ENCODE assay signal across 8 cellular contexts in the genomic region with DNA sequence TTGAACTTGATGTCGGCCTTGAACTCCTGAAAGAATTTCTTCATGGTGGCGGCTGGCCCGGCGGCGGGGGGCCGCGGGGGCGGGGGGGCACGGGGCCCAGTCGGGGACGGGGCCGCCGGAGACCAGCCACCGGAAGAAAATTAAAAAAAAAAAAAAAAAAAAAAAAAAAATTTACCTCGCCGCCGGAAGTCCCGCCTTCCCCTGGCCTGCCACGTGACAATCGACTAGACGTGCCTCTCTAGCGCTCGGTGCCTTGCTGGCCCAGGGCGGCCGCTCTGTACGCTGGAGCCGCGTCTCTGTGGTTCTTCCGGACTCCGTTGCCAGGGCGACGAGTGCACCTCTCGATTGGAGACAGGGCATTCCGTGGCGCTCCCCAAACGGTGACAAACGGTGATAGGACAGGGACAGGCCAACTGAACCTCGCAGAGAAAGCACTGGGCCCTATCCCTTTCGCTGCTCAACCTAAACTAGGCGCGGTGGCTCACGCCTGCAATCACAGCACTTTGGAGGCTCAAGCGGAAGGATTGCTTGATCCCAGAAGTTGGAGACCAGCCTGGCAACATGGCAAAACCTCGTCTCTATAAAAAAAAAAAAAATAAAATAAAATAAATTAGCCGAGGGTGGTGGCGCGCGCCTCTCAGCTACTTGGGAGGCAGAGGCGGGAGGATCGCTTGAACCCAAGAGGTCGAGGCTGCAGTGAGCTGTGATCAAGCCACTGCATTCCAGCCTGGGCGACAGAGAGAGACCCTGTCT. TPM values are rescaled to one million over a fixed set of nuclear protein-coding genes. Genes with fewer than 3 reads are reported as not detected.
A peak's percentile ranks its signal among the peaks of the same experiment; 100 is the strongest.
DNase-seq lines count a peak whose midpoint lies in the region; ATAC-seq and TF ChIP-seq lines count a peak whose summit lies in the region.

UBXN6 (minus strand) TSS at position 141 of the 753 bp plus-strand sequence; CDS start at position 44, 97 bp downstream.

- peak within 1 kb of the TSS; percentile 93 for H3K27ac Mint-ChIP-seq in WTC11
- peak within 1 kb of the TSS; percentile 86 to 96 (median 95) for H3K27ac Mint-ChIP-seq in immature natural killer cell

- H3K9me3 Mint-ChIP-seq in WTC11, result no peaks in the 10 kb centered on the region
- no peaks in the 10 kb centered on the region for H3K9me3 Mint-ChIP-seq in immature natural killer cell

- H3K4me3 Mint-ChIP-seq in WTC11, result peak within 1 kb of the TSS; percentile 93
- H3K4me3 Mint-ChIP-seq in immature natural killer cell, result peak within 1 kb of the TSS; percentile 90 to 94 (median 92)

- H3K4me3 ChIP-seq in ACC112 (ENCODE audit: low read depth, low read length) (peak within 1 kb of the TSS; percentile 99), cardiac fibroblast (replicated peaks in 1 of 2; ENCODE audit: low read depth in 2 of 2, low read length in 2 of 2) (peak within 1 kb of the TSS; percentile 78 to 85)

- ATAC-seq in GM18907 (IDR thresholded peaks at IDR 0.05; ENCODE audit: unreplicated experiment), result peak; percentile 83
- peak; percentile 90 for ATAC-seq in HG03175 (IDR thresholded peaks at IDR 0.05; ENCODE audit: unreplicated experiment)
- peak; percentile 91 for ATAC-seq in WTC11

- peak within 1 kb of the TSS; percentile 86 for H3K27ac ChIP-seq in ACC112 (ENCODE audit: low read depth, low read length)

- H3K4me1 Mint-ChIP-seq in WTC11 (peaks cover 9% of the 10 kb centered on the region), immature natural killer cell (peaks cover 19 to 25% of the 10 kb centered on the region in 2 donors)

- TF ChIP-seq CTCF in WTC11 (IDR thresholded peaks at IDR 0.05) (no peak), cardiac fibroblast (IDR thresholded peaks at IDR 0.05; ENCODE audit: low read depth, low read length) (no peak)

- H3K27me3 ChIP-seq in ACC112 (ENCODE audit: insufficient read depth, low read length), result no peaks in the 10 kb centered on the region

- H3K4me1 ChIP-seq in ACC112 (ENCODE audit: control insufficient read depth, insufficient read depth, low read length, unreplicated experiment), result peaks cover 18% of the 10 kb centered on the region

- DNase-seq in NCI-H226 (peak; percentile 95), WTC11 (ENCODE audit: low spot score) (peak; percentile 98), cardiac fibroblast (ENCODE audit: low read depth in 2 of 2) (peak; percentile 99), immature natural killer cell (peak; percentile 95 to 98 (median 97)), smooth muscle cell of the brain vasculature (ENCODE audit: low read depth, low spot score) (peak; percentile 91)

- H3K79me2 ChIP-seq in ACC112 (ENCODE audit: control insufficient read depth, insufficient read depth, low read length, unreplicated experiment), result peaks cover 25% of the 10 kb centered on the region

- H3K36me3 ChIP-seq in ACC112 (ENCODE audit: insufficient read depth, low read length), result no peaks in the 10 kb centered on the region

- H3K36me3 Mint-ChIP-seq in WTC11, result no peaks in the 10 kb centered on the region
- peaks cover 0 to 4% (median 0%) of the 10 kb centered on the region in 3 donors for H3K36me3 Mint-ChIP-seq in immature natural killer cell

- CTCF ChIA-PET in WTC11 (lab: Charles Lee), result interaction anchor here (1.3 to 1.4 kb wide), 2 partner anchors 66 to 67 kb away, joined by 6 to 8 read pairs; no protein-coding TSS in a partner anchor

- H3K27me3 Mint-ChIP-seq in WTC11 (ENCODE audit: low read depth) (peaks cover 10% of the 10 kb centered on the region; the same call in 1 of the 2 replicates), immature natural killer cell (ENCODE audit: low read depth in 3 of 3) (peaks cover 8 to 9% (median 9%) of the 10 kb centered on the region in 3 donors)

- POLR2A ChIA-PET in WTC11 (lab: Charles Lee), result interaction anchor here (1.4 kb wide), 1 partner anchor 16 kb away, joined by 3 read pairs; no protein-coding TSS in a partner anchor

- H2AFZ ChIP-seq in ACC112 (ENCODE audit: low read length, unreplicated experiment), result peak within 1 kb of the TSS; percentile 75

TF ChIP-seq in WTC11, 78 proteins besides CTCF, POLR2A, EP300 and RAD21 (continues in another document):
- TF ChIP-seq MXD4 (CRISPR knock-in tag; IDR thresholded peaks at IDR 0.05; ENCODE audit: borderline replicate concordance), result no peak
- no peak for TF ChIP-seq IRF2 (CRISPR knock-in tag; IDR thresholded peaks at IDR 0.05; ENCODE audit: borderline replicate concordance, low read depth)
- TF ChIP-seq, protein P1, sequence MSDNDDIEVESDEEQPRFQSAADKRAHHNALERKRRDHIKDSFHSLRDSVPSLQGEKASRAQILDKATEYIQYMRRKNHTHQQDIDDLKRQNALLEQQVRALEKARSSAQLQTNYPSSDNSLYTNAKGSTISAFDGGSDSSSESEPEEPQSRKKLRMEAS (CRISPR knock-in tag; IDR thresholded peaks at IDR 0.05), result peak; percentile 62; the same call in 1 of the 2 replicates
- TF ChIP-seq GABPB1 (CRISPR knock-in tag; IDR thresholded peaks at IDR 0.05), result peak; percentile 59
- peak; percentile 56; the same call in 1 of the 2 replicates for TF ChIP-seq TEAD1 (CRISPR knock-in tag; IDR thresholded peaks at IDR 0.05)
- no peak for TF ChIP-seq CDX4 (CRISPR knock-in tag; IDR thresholded peaks at IDR 0.05; ENCODE audit: borderline replicate concordance)
- TF ChIP-seq, protein P2, sequence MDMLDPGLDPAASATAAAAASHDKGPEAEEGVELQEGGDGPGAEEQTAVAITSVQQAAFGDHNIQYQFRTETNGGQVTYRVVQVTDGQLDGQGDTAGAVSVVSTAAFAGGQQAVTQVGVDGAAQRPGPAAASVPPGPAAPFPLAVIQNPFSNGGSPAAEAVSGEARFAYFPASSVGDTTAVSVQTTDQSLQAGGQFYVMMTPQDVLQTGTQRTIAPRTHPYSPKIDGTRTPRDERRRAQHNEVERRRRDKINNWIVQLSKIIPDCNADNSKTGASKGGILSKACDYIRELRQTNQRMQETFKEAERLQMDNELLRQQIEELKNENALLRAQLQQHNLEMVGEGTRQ (CRISPR knock-in tag; IDR thresholded peaks at IDR 0.05), result peak; percentile 94
- peak; percentile 96 for TF ChIP-seq USF1 (CRISPR knock-in tag; IDR thresholded peaks at IDR 0.05)
- TF ChIP-seq, protein P3, sequence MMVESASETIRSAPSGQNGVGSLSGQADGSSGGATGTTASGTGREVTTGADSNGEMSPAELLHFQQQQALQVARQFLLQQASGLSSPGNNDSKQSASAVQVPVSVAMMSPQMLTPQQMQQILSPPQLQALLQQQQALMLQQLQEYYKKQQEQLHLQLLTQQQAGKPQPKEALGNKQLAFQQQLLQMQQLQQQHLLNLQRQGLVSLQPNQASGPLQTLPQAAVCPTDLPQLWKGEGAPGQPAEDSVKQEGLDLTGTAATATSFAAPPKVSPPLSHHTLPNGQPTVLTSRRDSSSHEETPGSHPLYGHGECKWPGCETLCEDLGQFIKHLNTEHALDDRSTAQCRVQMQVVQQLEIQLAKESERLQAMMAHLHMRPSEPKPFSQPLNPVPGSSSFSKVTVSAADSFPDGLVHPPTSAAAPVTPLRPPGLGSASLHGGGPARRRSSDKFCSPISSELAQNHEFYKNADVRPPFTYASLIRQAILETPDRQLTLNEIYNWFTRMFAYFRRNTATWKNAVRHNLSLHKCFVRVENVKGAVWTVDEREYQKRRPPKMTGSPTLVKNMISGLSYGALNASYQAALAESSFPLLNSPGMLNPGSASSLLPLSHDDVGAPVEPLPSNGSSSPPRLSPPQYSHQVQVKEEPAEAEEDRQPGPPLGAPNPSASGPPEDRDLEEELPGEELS (CRISPR knock-in tag; IDR thresholded peaks at IDR 0.05), result 0 out of 2 replicates have a peak, but pooled peaks have one; percentile 34
- peak; percentile 87 for TF ChIP-seq FOXK1 (CRISPR knock-in tag; IDR thresholded peaks at IDR 0.05)

RNA-seq across cellular contexts. Expression of gene UBXN6, which starts in this region (rescaled TPM):
- total RNA-seq in WTC11 (2021), result 34.8 to 39.8 TPM (median 38.8 TPM) in 3 replicates
- 1 to 10 TPM; 4.7 to 8.3 (median 6.3) TPM for polyA plus RNA-seq in immature natural killer cell

Comparison
In these comparisons a context has a peak if more than half of its experiments do, and no peak if none do; other contexts are left out.
1. Peak in every context shown above with its lines: DNase-seq, ATAC-seq, H3K4me3 ChIP-seq and H3K27ac ChIP-seq.